16 cellular contexts compared by ENCODE assay signal in genomic region chr14:88004637-88005036, GRCh38. TPM values are rescaled to one million over a fixed set of nuclear protein-coding genes. Genes with fewer than 3 reads are reported as not detected.
DNase-seq lines count a peak whose midpoint lies in the region; ATAC-seq and FAIRE-seq lines count a peak whose summit lies in the region.
"Had no signal": no experiment of that assay in that cellular context is flagged by ENCODE, and none has a peak within 500 bp of the region (broad histone marks: within the 10 kb centered on the region; RNA-seq: fewer than 3 reads in every experiment).

No MANE protein-coding gene starts in this region.

- H3K27ac ChIP-seq in CD4-positive, CD25-positive, alpha-beta regulatory T cell (ENCODE audit: insufficient read depth, low read length, poor library complexity, severe bottlenecking): peak overlapping the region; percentile 95

- H3K4me3 Mint-ChIP-seq in CD4-positive, CD25-positive, alpha-beta regulatory T cell: peak overlapping the region; percentile 84 to 91 (median 88)
- peak overlapping the region; percentile 89 for H3K4me3 Mint-ChIP-seq in T-helper 2 cell treated with Interferon-gamma antibody and Interleukin-4, amounts not matched to agents 5 μg/mL and 100 μg/mL, for 36 hours

- H3K27me3 ChIP-seq in CD4-positive, CD25-positive, alpha-beta regulatory T cell (ENCODE audit: control insufficient read depth, insufficient read depth, low read length): no peaks in the 10 kb centered on the region

- H3K4me3 ChIP-seq in CD4-positive, CD25-positive, alpha-beta regulatory T cell (ENCODE audit: low read depth, low read length): peak overlapping the region; percentile 97
- peak overlapping the region; percentile 99; the same call in 1 of the 2 replicates for H3K4me3 ChIP-seq in GM08714 (ENCODE audit: low read length)

- ATAC-seq in CD4-positive, CD25-positive, alpha-beta regulatory T cell (ENCODE audit: low read depth in 2 of 2): no peak
- no peak for ATAC-seq in HG03196 (IDR thresholded peaks at IDR 0.05; ENCODE audit: unreplicated experiment)

- peaks cover 30 to 57% (median 43%) of the 10 kb centered on the region in 4 donors for H3K4me1 Mint-ChIP-seq in CD4-positive, CD25-positive, alpha-beta regulatory T cell
- H3K4me1 Mint-ChIP-seq in T-helper 2 cell treated with Interferon-gamma antibody and Interleukin-4, amounts not matched to agents 5 μg/mL and 100 μg/mL, for 36 hours (ENCODE audit: low read depth): peaks cover 49% of the 10 kb centered on the region

- H3K36me3 ChIP-seq in CD4-positive, CD25-positive, alpha-beta regulatory T cell (ENCODE audit: control insufficient read depth, insufficient read depth, low read length): no peaks in the 10 kb centered on the region
- H3K36me3 ChIP-seq: left ventricle myocardium inferior had no signal

- no peaks in the 10 kb centered on the region for H3K27me3 Mint-ChIP-seq in CD4-positive, CD25-positive, alpha-beta regulatory T cell
- no peaks in the 10 kb centered on the region for H3K27me3 Mint-ChIP-seq in T-helper 2 cell treated with Interferon-gamma antibody and Interleukin-4, amounts not matched to agents 5 μg/mL and 100 μg/mL, for 36 hours (ENCODE audit: low read depth)

- peaks cover 0 to 2% (median 0%) of the 10 kb centered on the region in 7 donors for H3K9me3 Mint-ChIP-seq in CD4-positive, CD25-positive, alpha-beta regulatory T cell
- H3K9me3 Mint-ChIP-seq in T-helper 2 cell treated with Interferon-gamma antibody and Interleukin-4, amounts not matched to agents 5 μg/mL and 100 μg/mL, for 36 hours: no peaks in the 10 kb centered on the region

- peak overlapping the region; percentile 84 to 98 (median 95) for H3K27ac Mint-ChIP-seq in CD4-positive, CD25-positive, alpha-beta regulatory T cell
- peak overlapping the region; percentile 90 for H3K27ac Mint-ChIP-seq in T-helper 2 cell treated with Interferon-gamma antibody and Interleukin-4, amounts not matched to agents 5 μg/mL and 100 μg/mL, for 36 hours

- no peaks in the 10 kb centered on the region for H3K9me3 ChIP-seq in CD4-positive, CD25-positive, alpha-beta regulatory T cell (ENCODE audit: control insufficient read depth in 2 of 2, low read length in 2 of 2)
- H3K9me3 ChIP-seq: left ventricle myocardium inferior had no signal

- peak; percentile 74 for FAIRE-seq in islet of Langerhans (lab: Jason Lieb, UNC)
- FAIRE-seq: RCC 7860 had no signal

- DNase-seq in CD4-positive, CD25-positive, alpha-beta regulatory T cell: no peak
- no peak for DNase-seq in T-helper 2 cell treated with Interferon-gamma antibody and Interleukin-4, amounts not matched to agents 5 μg/mL and 100 μg/mL, for 36 hours (ENCODE audit: low spot score)
- no peak for DNase-seq in glomerular visceral epithelial cell (ENCODE audit: extremely low spot score)
- DNase-seq in NCI-H2171 (lab: John Stamatoyannopoulos, UW): no peak
- DNase-seq in nucleus accumbens (lab: John Stamatoyannopoulos, UW): no peak
- DNase-seq: amygdala; left ventricle myocardium inferior; NCI-H1436 treated with DMSO at 0.1 percent for 48 hours; right cardiac atrium; stimulated activated CD4-positive, alpha-beta T cell treated with anti-CD3 and anti-CD28 coated beads, Interleukin-2, amount 100 ng/mL, for 48 hours had no signal

- peaks cover 42% of the 10 kb centered on the region for H3K4me1 ChIP-seq in CD4-positive, CD25-positive, alpha-beta regulatory T cell (ENCODE audit: control insufficient read depth, insufficient read depth, low read length, poor library complexity, severe bottlenecking)
- H3K4me1 ChIP-seq: left ventricle myocardium inferior had no signal

- peaks cover 12% of the 10 kb centered on the region for H3K36me3 Mint-ChIP-seq in CD4-positive, CD25-positive, alpha-beta regulatory T cell
- H3K36me3 Mint-ChIP-seq in T-helper 2 cell treated with Interferon-gamma antibody and Interleukin-4, amounts not matched to agents 5 μg/mL and 100 μg/mL, for 36 hours (ENCODE audit: low read depth): peaks cover 24% of the 10 kb centered on the region

RNA-seq across cellular contexts. Expression of gene GPR65, which starts 0.3 kb away (rescaled TPM):
- 12.3 TPM for total RNA-seq in CD4-positive, CD25-positive, alpha-beta regulatory T cell
- 10 to 100 TPM; 12.6 to 15.5 (median 13.5) TPM for polyA plus RNA-seq in CD4-positive, CD25-positive, alpha-beta regulatory T cell
- total RNA-seq: G401 had no signal
- polyA plus RNA-seq: neural cell had no signal

RNA-seq across cellular contexts. Expression of gene GALC, which starts 11.7 kb away (rescaled TPM):
- total RNA-seq in CD4-positive, CD25-positive, alpha-beta regulatory T cell: 17.5 TPM
- 10 to 100 TPM; 10.6 to 14.0 (median 12.6) TPM for polyA plus RNA-seq in CD4-positive, CD25-positive, alpha-beta regulatory T cell
